ENCODE assay signal across 1 cellular context in the genomic region with DNA sequence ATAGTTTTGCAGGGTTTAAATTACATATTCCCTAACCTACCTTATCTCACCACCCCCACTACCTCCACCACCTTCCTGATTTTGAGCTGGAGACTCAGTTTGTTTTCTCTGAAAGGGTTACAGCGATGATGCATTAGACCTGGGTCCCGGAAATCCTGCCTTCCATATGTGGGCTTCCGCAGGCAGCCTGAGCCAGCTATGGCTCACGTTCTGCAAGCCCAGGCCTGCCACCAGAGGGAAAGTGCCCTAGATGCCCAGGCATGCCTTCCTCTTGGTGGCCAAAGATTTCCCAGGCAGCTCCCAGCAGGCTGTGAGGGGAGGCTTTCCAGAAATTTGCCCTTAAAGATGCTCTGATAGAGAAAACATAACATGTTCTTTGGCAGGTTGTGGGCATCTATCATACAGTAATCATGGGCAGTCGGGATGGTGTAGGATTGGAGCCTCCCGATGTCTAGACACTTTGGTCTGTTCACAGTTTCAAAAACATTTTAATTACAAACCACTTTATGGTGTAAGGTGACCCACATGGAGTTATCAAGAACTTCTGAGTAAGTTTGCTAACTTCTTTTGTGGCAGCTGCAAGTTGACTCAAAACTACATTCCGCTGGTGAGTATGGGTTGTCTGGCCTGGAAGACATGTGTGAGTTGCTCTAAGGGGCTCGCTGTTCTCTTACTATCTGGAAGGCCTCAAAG.
TF ChIP-seq lines count a peak whose summit lies in the region.

No MANE protein-coding gene starts in this region.

TF ChIP-seq in IMR-90, 13 proteins besides CTCF, POLR2A, EP300 and RAD21:
- TF ChIP-seq RCOR1 (IDR thresholded peaks at IDR 0.05; ENCODE audit: insufficient replicate concordance, low read length) (no peak), BHLHE40 (IDR thresholded peaks at IDR 0.05; ENCODE audit: low read depth, low read length) (no peak), MAFK (IDR thresholded peaks at IDR 0.05; ENCODE audit: low read depth, low read length) (no peak), FOS (IDR thresholded peaks at IDR 0.05; ENCODE audit: low read depth, low read length) (no peak), MAZ (IDR thresholded peaks at IDR 0.05; ENCODE audit: borderline replicate concordance, low read depth, low read length) (no peak), NFE2L2 (IDR thresholded peaks at IDR 0.05; ENCODE audit: low read depth, low read length) (no peak), USF2 (IDR thresholded peaks at IDR 0.05; ENCODE audit: low read depth, low read length) (no peak), CHD1 (IDR thresholded peaks at IDR 0.05; ENCODE audit: low read depth, low read length) (no peak), MXI1 (IDR thresholded peaks at IDR 0.05; ENCODE audit: borderline replicate concordance, low read depth, low read length) (no peak), RFX5 (IDR thresholded peaks at IDR 0.05; ENCODE audit: low read depth, low read length) (no peak), ELK1 (IDR thresholded peaks at IDR 0.05; ENCODE audit: borderline replicate concordance, low read depth, low read length) (no peak), CEBPB (IDR thresholded peaks at IDR 0.05; ENCODE audit: low read depth, low read length) (no peak), SMC3 (IDR thresholded peaks at IDR 0.05; ENCODE audit: low read depth, low read length) (no peak)
